Comparison of ENCODE assay signal across 8 cellular contexts in the genomic region with DNA sequence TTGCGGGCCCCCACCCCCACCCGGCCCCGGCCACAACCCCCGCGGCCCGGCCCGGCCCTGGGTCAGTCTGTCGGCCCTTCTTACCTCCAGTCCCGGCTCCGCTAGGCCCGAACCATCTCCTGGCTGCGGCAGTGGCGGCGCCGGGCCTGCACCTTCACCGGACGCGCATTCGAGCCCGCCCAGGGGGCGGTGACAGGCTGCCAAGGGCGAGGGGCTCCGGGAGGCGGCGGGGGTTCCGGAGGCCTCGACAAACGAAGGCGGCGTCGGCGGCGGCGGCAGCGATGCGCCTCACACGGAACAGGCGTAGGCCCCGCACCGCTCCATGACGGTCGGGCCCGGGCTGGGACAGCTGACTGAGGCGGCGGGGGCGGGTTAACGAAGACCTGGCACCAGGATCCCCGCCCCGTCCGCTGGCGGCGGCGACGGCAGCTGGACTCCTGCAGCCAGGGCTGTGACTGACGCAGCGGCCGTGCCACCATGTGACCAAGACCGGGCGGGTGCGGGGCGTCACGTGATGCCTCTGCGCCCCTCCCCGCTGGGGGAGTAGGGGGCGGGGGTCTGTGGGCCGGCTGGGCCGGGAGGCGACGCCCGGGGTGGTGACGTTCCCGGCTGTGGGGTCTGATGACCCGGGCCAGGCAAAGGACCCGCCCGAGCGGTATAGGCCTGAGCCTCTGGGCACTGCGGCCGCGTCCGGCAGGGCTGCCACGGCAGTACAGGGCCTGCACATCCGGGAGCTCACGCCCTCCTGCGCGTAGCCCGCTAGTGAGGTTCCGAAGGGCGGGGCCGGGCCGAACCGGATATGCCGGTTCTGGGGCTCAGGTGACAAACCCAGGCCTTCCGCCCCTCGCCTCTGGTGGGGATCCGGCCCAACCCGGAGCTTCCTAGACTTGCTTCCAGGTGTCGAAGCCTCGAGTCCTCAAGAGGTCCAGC. TPM values are rescaled to one million over a fixed set of nuclear protein-coding genes. Genes with fewer than 3 reads are reported as not detected.
A peak's percentile ranks its signal among the peaks of the same experiment; 100 is the strongest.
DNase-seq lines count a peak whose midpoint lies in the region; ATAC-seq and TF ChIP-seq lines count a peak whose summit lies in the region.

A gene with protein sequence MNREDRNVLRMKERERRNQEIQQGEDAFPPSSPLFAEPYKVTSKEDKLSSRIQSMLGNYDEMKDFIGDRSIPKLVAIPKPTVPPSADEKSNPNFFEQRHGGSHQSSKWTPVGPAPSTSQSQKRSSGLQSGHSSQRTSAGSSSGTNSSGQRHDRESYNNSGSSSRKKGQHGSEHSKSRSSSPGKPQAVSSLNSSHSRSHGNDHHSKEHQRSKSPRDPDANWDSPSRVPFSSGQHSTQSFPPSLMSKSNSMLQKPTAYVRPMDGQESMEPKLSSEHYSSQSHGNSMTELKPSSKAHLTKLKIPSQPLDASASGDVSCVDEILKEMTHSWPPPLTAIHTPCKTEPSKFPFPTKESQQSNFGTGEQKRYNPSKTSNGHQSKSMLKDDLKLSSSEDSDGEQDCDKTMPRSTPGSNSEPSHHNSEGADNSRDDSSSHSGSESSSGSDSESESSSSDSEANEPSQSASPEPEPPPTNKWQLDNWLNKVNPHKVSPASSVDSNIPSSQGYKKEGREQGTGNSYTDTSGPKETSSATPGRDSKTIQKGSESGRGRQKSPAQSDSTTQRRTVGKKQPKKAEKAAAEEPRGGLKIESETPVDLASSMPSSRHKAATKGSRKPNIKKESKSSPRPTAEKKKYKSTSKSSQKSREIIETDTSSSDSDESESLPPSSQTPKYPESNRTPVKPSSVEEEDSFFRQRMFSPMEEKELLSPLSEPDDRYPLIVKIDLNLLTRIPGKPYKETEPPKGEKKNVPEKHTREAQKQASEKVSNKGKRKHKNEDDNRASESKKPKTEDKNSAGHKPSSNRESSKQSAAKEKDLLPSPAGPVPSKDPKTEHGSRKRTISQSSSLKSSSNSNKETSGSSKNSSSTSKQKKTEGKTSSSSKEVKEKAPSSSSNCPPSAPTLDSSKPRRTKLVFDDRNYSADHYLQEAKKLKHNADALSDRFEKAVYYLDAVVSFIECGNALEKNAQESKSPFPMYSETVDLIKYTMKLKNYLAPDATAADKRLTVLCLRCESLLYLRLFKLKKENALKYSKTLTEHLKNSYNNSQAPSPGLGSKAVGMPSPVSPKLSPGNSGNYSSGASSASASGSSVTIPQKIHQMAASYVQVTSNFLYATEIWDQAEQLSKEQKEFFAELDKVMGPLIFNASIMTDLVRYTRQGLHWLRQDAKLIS (minus strand): TSS at position 460 of the 930 bp plus-strand sequence. CDS start 26,445 bp downstream, outside the sequence.

- peaks cover 47% of the 10 kb centered on the region for H3K79me2 ChIP-seq in SU-DHL-6 (ENCODE audit: insufficient read depth, low read length)
- H3K79me2 ChIP-seq in parathyroid adenoma = peaks cover 36% of the 10 kb centered on the region

- H3K4me3 ChIP-seq in GM08714 (ENCODE audit: low read length) (peak within 1 kb of the TSS; percentile 100), NB4 (ENCODE audit: low read depth, low read length) (peak within 1 kb of the TSS; percentile 80), SU-DHL-6 (ENCODE audit: insufficient read depth, low read length, poor library complexity, severe bottlenecking) (peak within 1 kb of the TSS; percentile 62), parathyroid adenoma (ENCODE audit: low read depth, low read length) (peak within 1 kb of the TSS; percentile 96), tibial nerve (peak within 1 kb of the TSS; percentile 75 to 99 (median 91))

- peak; percentile 97 for ATAC-seq in Right ventricle myocardium superior (ENCODE audit: poor library complexity)

- H3K36me3 Mint-ChIP-seq in HFFc6 (ENCODE audit: low read depth) = peaks cover 25% of the 10 kb centered on the region

- H3K9me3 ChIP-seq in SU-DHL-6 (ENCODE audit: insufficient read depth, low read length) (no peaks in the 10 kb centered on the region), parathyroid adenoma (ENCODE audit: control insufficient read depth, low read length) (no peaks in the 10 kb centered on the region), tibial nerve (no peaks in the 10 kb centered on the region)

- peak within 1 kb of the TSS; percentile 89 for H2AFZ ChIP-seq in SU-DHL-6 (ENCODE audit: low read depth, low read length, severe bottlenecking)
- H2AFZ ChIP-seq in parathyroid adenoma = peak within 1 kb of the TSS; percentile 88

- peak within 1 kb of the TSS; percentile 76 for H3K9ac ChIP-seq in SU-DHL-6 (ENCODE audit: low read length)
- peak within 1 kb of the TSS; percentile 100 for H3K9ac ChIP-seq in parathyroid adenoma

- DNase-seq in HFFc6 = peak; percentile 94
- DNase-seq in NB4 (ENCODE audit: low read depth) = peak; percentile 95
- DNase-seq in activated naive CD8-positive, alpha-beta T cell treated with anti-CD3 and anti-CD28 coated beads, Interleukin-2, amount 50 U/mL, for 16 hours (ENCODE audit: low read depth, low spot score) = peak; percentile 57
- DNase-seq in Right ventricle myocardium superior = peak; percentile 99
- DNase-seq in tibial nerve (ENCODE audit: low spot score in 2 of 2) = peak; percentile 92 to 95

- no peaks in the 10 kb centered on the region; the same call in 1 of the 2 replicates for H4K20me1 ChIP-seq in SU-DHL-6 (ENCODE audit: low read depth, low read length)

- TF ChIP-seq POLR2A in NB4 (IDR thresholded peaks at IDR 0.05; ENCODE audit: extremely low read depth, insufficient read length) (peak; percentile 47), tibial nerve (IDR thresholded peaks at IDR 0.05) (peak; percentile 97 to 99)

- H3K27me3 ChIP-seq in SU-DHL-6 (ENCODE audit: low read length) = no peaks in the 10 kb centered on the region
- H3K27me3 ChIP-seq in parathyroid adenoma (ENCODE audit: control insufficient read depth, insufficient read depth, low read length) = no peaks in the 10 kb centered on the region
- H3K27me3 ChIP-seq in tibial nerve = no peaks in the 10 kb centered on the region

- H3K9me2 ChIP-seq in SU-DHL-6 (replicated peaks; ENCODE audit: insufficient read depth, low read length) = no peaks in the 10 kb centered on the region

- H3K4me2 ChIP-seq in SU-DHL-6 (ENCODE audit: low read depth, low read length, poor library complexity, severe bottlenecking) (peak within 1 kb of the TSS; percentile 79), parathyroid adenoma (ENCODE audit: low read length) (peak within 1 kb of the TSS; percentile 88)

- H3K4me1 Mint-ChIP-seq in HFFc6 (ENCODE audit: low read depth) = peaks cover 25% of the 10 kb centered on the region

- peak within 1 kb of the TSS; percentile 100 for H3K27ac Mint-ChIP-seq in HFFc6

- H3K27ac ChIP-seq in SU-DHL-6 (ENCODE audit: low read depth, low read length) (peak within 1 kb of the TSS; percentile 48), parathyroid adenoma (peak within 1 kb of the TSS; percentile 98), tibial nerve (peak within 1 kb of the TSS; percentile 93 to 100 (median 98))

- 0 to 2% methylated on average over 41 to 55 of the region's 98 CpGs for WGBS in tibial nerve, 2 donors

- H3K27me3 Mint-ChIP-seq in HFFc6 (ENCODE audit: insufficient read depth) = no peaks in the 10 kb centered on the region; the same call in 1 of the 2 replicates

- H3K4me1 ChIP-seq in parathyroid adenoma (peaks cover 4% of the 10 kb centered on the region), tibial nerve (peaks cover 0 to 28% (median 25%) of the 10 kb centered on the region in 4 donors)

- intact Hi-C loops in Right ventricle myocardium superior (cut with DNase I) = loop anchor here (5.0 kb wide), 1 partner anchor 89 kb away; a partner anchor contains a TSS

- no peaks in the 10 kb centered on the region for H3K9me3 Mint-ChIP-seq in HFFc6

- peak; percentile 97 to 99 for TF ChIP-seq EP300 in tibial nerve (IDR thresholded peaks at IDR 0.05)

- TF ChIP-seq CTCF in HFFc6 (IDR thresholded peaks at IDR 0.05) = no peak
- no peak for TF ChIP-seq CTCF in NB4 (IDR thresholded peaks at IDR 0.05; ENCODE audit: low read depth, low read length)
- TF ChIP-seq CTCF in SU-DHL-6 (IDR thresholded peaks at IDR 0.05; ENCODE audit: insufficient read depth, low read length, poor library complexity, severe bottlenecking) = no peak
- peak; percentile 4 for TF ChIP-seq CTCF in parathyroid adenoma (IDR thresholded peaks at IDR 0.05)
- TF ChIP-seq CTCF in tibial nerve (IDR thresholded peaks at IDR 0.05) = peak in 2 of 5 experiments; percentile 49 to 54

- peak within 1 kb of the TSS; percentile 99 for H3K4me3 Mint-ChIP-seq in HFFc6

- peaks cover 13% of the 10 kb centered on the region for H3F3A ChIP-seq in SU-DHL-6 (ENCODE audit: insufficient read depth)

- H3K36me3 ChIP-seq in SU-DHL-6 (ENCODE audit: low read length) = no peaks in the 10 kb centered on the region
- no peaks in the 10 kb centered on the region for H3K36me3 ChIP-seq in parathyroid adenoma (ENCODE audit: control insufficient read depth, insufficient read depth, low read length)
- no peaks in the 10 kb centered on the region for H3K36me3 ChIP-seq in tibial nerve

RNA-seq across cellular contexts. Expression of the gene that starts here (rescaled TPM):
- total RNA-seq in HFFc6 (2021; fragmentation: NEBNext Ultra II Directional; extraction: Animal tissue kit (Norgen Biotek cat#: 25700)) = 10 to 100 TPM; 81.1 to 92.5 (median 87.6) TPM
- total RNA-seq in Right ventricle myocardium superior (26.8 TPM), tibial nerve (10 to 100 TPM; 70.5 to 85.3 (median 73.2) TPM)

Comparison
In these comparisons a context has a peak if more than half of its experiments do, and no peak if none do; other contexts are left out.
1. Peak in every context shown above with its lines: DNase-seq, ATAC-seq, H3K4me3 ChIP-seq and H3K27ac ChIP-seq.
2. H3K27ac ChIP-seq: peak in every context shown above with its lines; median percentile 98 in parathyroid adenoma; 98 in tibial nerve; 48 in SU-DHL-6.